In genomic region chr1:57102957-57103356, GRCh38 we compare ENCODE assay signal across 26 cellular contexts.
DNase-seq lines count a peak whose midpoint lies in the region; ATAC-seq, FAIRE-seq and TF ChIP-seq lines count a peak whose summit lies in the region.
"Had no signal": no experiment of that assay in that cellular context is flagged by ENCODE, and none has a peak within 500 bp of the region (broad histone marks: within the 10 kb centered on the region; RNA-seq: fewer than 3 reads in every experiment).

No MANE protein-coding gene starts in this region.

- WGBS in H9 (ENCODE audit: extremely low coverage, insufficient read length, low lambda C conversion rate) = no CpG with 5 or more reads among the region's 3 CpGs
- WGBS in H1 (ENCODE audit: extremely low coverage in 1 of 2, insufficient coverage in 1 of 2, insufficient read length in 1 of 2, insufficient replicate concordance in 2 of 2, low coverage in 1 of 2, low lambda C conversion rate in 2 of 2, missing lambda C conversion rate in 1 of 2), 2 experiments = 61% methylated on average over 3 of the region's 3 CpGs; no CpG with 5 or more reads in 1 of the 2 experiments
- 39 to 100% methylated on average over 1 to 3 of the region's 3 CpGs for WGBS in gastroesophageal sphincter (ENCODE audit: low coverage in 1 of 2), 2 donors

- FAIRE-seq in H1 (lab: Jason Lieb, UNC) = peak; percentile 81
- FAIRE-seq: GM12878 had no signal

- CTCF ChIA-PET in AG04450 (lab: Charles Lee) = no interaction called here
- CTCF ChIA-PET in H1 (lab: Charles Lee; ENCODE audit: partially characterized antibody) = interaction anchor here (0.7 to 1.3 kb wide), 2 partner anchors 9 to 85 kb away, joined by 3 read pairs; no protein-coding TSS in a partner anchor

- H3K14ac ChIP-seq in H9 (ENCODE audit: insufficient read depth, low read length) (peak overlapping the region; percentile 52; the same call in 1 of the 2 replicates), H1 (ENCODE audit: insufficient read length) (no peak overlapping the region)

- POLR2A ChIA-PET in AG04450 (lab: Yijun Ruan, JAX) = no interaction called here
- POLR2A ChIA-PET in H1 (lab: Charles Lee; ENCODE audit: partially characterized antibody) = interaction anchor here (0.5 kb wide), 1 partner anchor 436 kb away, joined by 3 read pairs; no protein-coding TSS in a partner anchor

- H2BK120ac ChIP-seq in H9 (ENCODE audit: low read depth, low read length, poor library complexity, severe bottlenecking) (no peak overlapping the region), H1 (replicated peaks; ENCODE audit: low read depth, low read length) (no peak overlapping the region)

- no peak overlapping the region for H3K18ac ChIP-seq in H9 (ENCODE audit: insufficient read length, low read depth, low read length)
- peak overlapping the region; percentile 55; the same call in 1 of the 2 replicates for H3K18ac ChIP-seq in H1 (ENCODE audit: extremely low read depth, low read length)

- TF ChIP-seq RAD21 in H1 (IDR thresholded peaks at IDR 0.05 in 1 of 2, conservative IDR thresholded peaks at IDR 0.05 in 1 of 2; ENCODE audit: low read depth in 2 of 2, low read length in 2 of 2) = no peak

- peaks cover 3% of the 10 kb centered on the region; the same call in 1 of the 2 replicates for H3K4me1 ChIP-seq in H9 (ENCODE audit: insufficient read depth, low read length)
- peaks cover 0 to 8% (median 3%) of the 10 kb centered on the region in 4 experiments; a peak in 6 of 7 replicates for H3K4me1 ChIP-seq in H1 (replicated peaks in 1 of 4; ENCODE audit: control insufficient read depth in 3 of 4, insufficient read depth in 4 of 4, low read length in 3 of 4)
- H3K4me1 ChIP-seq in iPS-20b (ENCODE audit: insufficient read depth, low read length) = peaks cover 30% of the 10 kb centered on the region
- H3K4me1 ChIP-seq in gastroesophageal sphincter = no peaks in the 10 kb centered on the region
- H3K4me1 ChIP-seq: BE2C had no signal

- peak overlapping the region; percentile 15 for H3K4me2 ChIP-seq in H9 (ENCODE audit: insufficient read depth, insufficient read length, low read length)
- peak overlapping the region; percentile 61 to 70 for H3K4me2 ChIP-seq in H1 (ENCODE audit: insufficient read depth in 1 of 2, low read depth in 2 of 2, low read length in 2 of 2)
- H3K4me2 ChIP-seq: SK-N-SH had no signal

- H3K36me3 Mint-ChIP-seq in H9 (ENCODE audit: insufficient read depth in 1 of 3, low read depth in 3 of 3) = no peaks in the 10 kb centered on the region
- H3K36me3 Mint-ChIP-seq: CD14-positive monocyte; CD8-positive, alpha-beta memory T cell had no signal

- H3K9ac ChIP-seq in H9 (ENCODE audit: extremely low read depth, insufficient read length, low read length) (no peak overlapping the region), H1 (replicated peaks in 1 of 4; ENCODE audit: extremely low read depth in 1 of 4, low read depth in 3 of 4, low read length in 3 of 4) (no peak overlapping the region), iPS-20b (ENCODE audit: low read depth, low read length) (no peak overlapping the region)
- H3K9ac ChIP-seq: GM23248, SK-N-SH had no signal

- ATAC-seq in HG03442 (IDR thresholded peaks at IDR 0.05; ENCODE audit: unreplicated experiment) (no peak), gastroesophageal sphincter (no peak)
- ATAC-seq: GM12878, Panc1 had no signal

- no peaks in the 10 kb centered on the region for H3K79me1 ChIP-seq in H9 (ENCODE audit: insufficient read depth, low read depth, low read length, poor library complexity, severe bottlenecking)
- H3K79me1 ChIP-seq in H1 (ENCODE audit: low read depth, low read length) = no peaks in the 10 kb centered on the region

- H3K27me3 ChIP-seq in AG04450 (ENCODE audit: control insufficient read depth, insufficient read depth, low read length) (no peaks in the 10 kb centered on the region), H9 (ENCODE audit: insufficient read depth, low read length) (no peaks in the 10 kb centered on the region; the same call in 1 of the 2 replicates), H1 (replicated peaks in 1 of 4; ENCODE audit: control insufficient read depth in 3 of 4, extremely low read depth in 1 of 4, insufficient read depth in 3 of 4, low read length in 3 of 4) (no peaks in the 10 kb centered on the region), iPS-20b (ENCODE audit: insufficient read depth, low read length) (no peaks in the 10 kb centered on the region), gastroesophageal sphincter (no peaks in the 10 kb centered on the region)
- H3K27me3 ChIP-seq: BE2C, MG63 had no signal

- H4K5ac ChIP-seq in H9 (ENCODE audit: insufficient read length, low read depth, low read length) = no peak overlapping the region
- H4K5ac ChIP-seq in H1 (ENCODE audit: insufficient read length, low read depth, low read length) = no peak overlapping the region

- no peak overlapping the region for H4K91ac ChIP-seq in H9 (ENCODE audit: insufficient read length, low read depth, low read length)
- H4K91ac ChIP-seq in H1 (replicated peaks; ENCODE audit: insufficient read length, low read length) = no peak overlapping the region

- no peak for TF ChIP-seq EP300 in H1 (IDR thresholded peaks at IDR 0.05; ENCODE audit: borderline replicate concordance in 1 of 2, low read depth in 2 of 2, low read length in 2 of 2)
- TF ChIP-seq EP300 in gastroesophageal sphincter (IDR thresholded peaks at IDR 0.05) = no peak

- H3K23me2 ChIP-seq in H9 (ENCODE audit: insufficient read length, low read depth, low read length, poor library complexity, severe bottlenecking) = no peaks in the 10 kb centered on the region
- H3K23me2 ChIP-seq in H1 (ENCODE audit: low read depth, low read length) = no peaks in the 10 kb centered on the region

- H4K20me1 ChIP-seq in H9 (ENCODE audit: control insufficient read depth, insufficient read depth, insufficient read length) (no peaks in the 10 kb centered on the region), H1 (replicated peaks in 1 of 2; ENCODE audit: control insufficient read depth in 1 of 2, insufficient read depth in 2 of 2, low read length in 2 of 2) (no peaks in the 10 kb centered on the region)

- H3K27ac ChIP-seq in AG04450 (ENCODE audit: low read depth, low read length) (peak overlapping the region; percentile 11), H9 (ENCODE audit: insufficient read length, low read depth, low read length) (no peak overlapping the region), H1 (ENCODE audit: low read depth, low read length) (no peak overlapping the region), iPS-20b (ENCODE audit: low read length) (no peak overlapping the region), gastroesophageal sphincter (no peak overlapping the region)
- H3K27ac ChIP-seq: GM23248 had no signal

- H3K23ac ChIP-seq in H9 (ENCODE audit: insufficient read length, low read depth, low read length) (no peak overlapping the region), H1 (ENCODE audit: insufficient read length) (no peak overlapping the region)

- H3K36me3 ChIP-seq in H1 (ENCODE audit: control insufficient read depth in 2 of 4, insufficient read depth in 4 of 4, low read length in 3 of 4) = no peaks in the 10 kb centered on the region
- H3K36me3 ChIP-seq in iPS-20b (ENCODE audit: insufficient read depth, low read depth, low read length) = no peaks in the 10 kb centered on the region
- H3K36me3 ChIP-seq in gastroesophageal sphincter = no peaks in the 10 kb centered on the region
- H3K36me3 ChIP-seq: BE2C, MG63 had no signal

- peaks cover 48 to 56% of the 10 kb centered on the region in 2 experiments for H3K4me1 Mint-ChIP-seq in H9
- H3K4me1 Mint-ChIP-seq: CD14-positive monocyte; CD8-positive, alpha-beta memory T cell had no signal

- H3K56ac ChIP-seq in H9 (ENCODE audit: insufficient read length, low read depth, low read length) (no peak overlapping the region), H1 (replicated peaks; ENCODE audit: insufficient read length, low read depth, low read length) (no peak overlapping the region)

- H3K27ac Mint-ChIP-seq in H9 = peak overlapping the region in 2 of 3 experiments; percentile 65 to 88; a peak in 4 of 7 replicates
- H3K27ac Mint-ChIP-seq: CD14-positive monocyte; CD8-positive, alpha-beta memory T cell had no signal

- no peak for TF ChIP-seq POLR2A in H1 (IDR thresholded peaks at IDR 0.05; ENCODE audit: control extremely low read depth in 1 of 2, low read depth in 2 of 2, low read length in 2 of 2)
- TF ChIP-seq POLR2A in gastroesophageal sphincter (IDR thresholded peaks at IDR 0.05) = no peak

- no peaks in the 10 kb centered on the region for H3K9me3 ChIP-seq in AG04450 (ENCODE audit: control insufficient read depth, insufficient read depth, low read length)
- no peaks in the 10 kb centered on the region for H3K9me3 ChIP-seq in H9 (ENCODE audit: control insufficient read depth, low read depth, low read length)
- H3K9me3 ChIP-seq in H1 (ENCODE audit: insufficient read depth in 2 of 2, low read depth in 1 of 2, low read length in 1 of 2) = no peaks in the 10 kb centered on the region
- no peaks in the 10 kb centered on the region for H3K9me3 ChIP-seq in iPS-20b (ENCODE audit: insufficient read depth, low read depth, low read length)
- H3K9me3 ChIP-seq in gastroesophageal sphincter = no peaks in the 10 kb centered on the region
- H3K9me3 ChIP-seq: BE2C, MG63, SK-N-SH had no signal

- H3K79me2 ChIP-seq in H9 (ENCODE audit: insufficient read depth, low read length) (no peaks in the 10 kb centered on the region), H1 (ENCODE audit: control insufficient read depth in 1 of 2, insufficient read depth in 2 of 2, low read length in 2 of 2) (no peaks in the 10 kb centered on the region)

- H2AK5ac ChIP-seq in H9 (ENCODE audit: insufficient read length, low read length) (no peak overlapping the region), H1 (ENCODE audit: low read depth, low read length) (no peak overlapping the region)

- H4K8ac ChIP-seq in H9 (replicated peaks; ENCODE audit: insufficient read length, low read depth, low read length) = no peak overlapping the region
- no peak overlapping the region for H4K8ac ChIP-seq in H1 (ENCODE audit: extremely low read depth, insufficient read depth, low read length)

- no peak overlapping the region for H2BK20ac ChIP-seq in H9 (ENCODE audit: low read depth, low read length, poor library complexity, severe bottlenecking)
- H2BK20ac ChIP-seq in H1 (ENCODE audit: low read length) = no peak overlapping the region

- H3K4me3 Mint-ChIP-seq in H9 = peak overlapping the region in 1 of 2 experiments; percentile 28; a peak in 1 of 5 replicates
- H3K4me3 Mint-ChIP-seq: CD14-positive monocyte; CD8-positive, alpha-beta memory T cell had no signal

- H3K9me3 Mint-ChIP-seq in H9 = no peaks in the 10 kb centered on the region

- no peak overlapping the region for H3K4me3 ChIP-seq in AG04450 (ENCODE audit: low read depth, low read length)
- H3K4me3 ChIP-seq in H1 (ENCODE audit: extremely low read depth in 1 of 4, insufficient read depth in 2 of 4, low read depth in 3 of 4, low read length in 4 of 4) = peak overlapping the region in 2 of 4 experiments; percentile 11 to 36; a peak in 3 of 8 replicates
- H3K4me3 ChIP-seq in iPS-20b (ENCODE audit: low read length) = peak overlapping the region; percentile 34; the same call in 1 of the 2 replicates
- H3K4me3 ChIP-seq in gastroesophageal sphincter = no peak overlapping the region
- H3K4me3 ChIP-seq: GM12878, GM23248, MG63 had no signal

- H2BK15ac ChIP-seq in H9 (ENCODE audit: low read depth, low read length) (no peak overlapping the region), H1 (ENCODE audit: low read length) (no peak overlapping the region)

- H2AFZ ChIP-seq in H9 (ENCODE audit: low read length) (no peak overlapping the region), H1 (ENCODE audit: low read length) (no peak overlapping the region)
- H2AFZ ChIP-seq: GM23248 had no signal

- H3T11ph ChIP-seq in H9 (ENCODE audit: low read length) = no peak overlapping the region

- TF ChIP-seq CTCF in AG04450 (IDR thresholded peaks at IDR 0.05; ENCODE audit: low read depth, low read length) (no peak), H9 (conservative IDR thresholded peaks at IDR 0.05) (no peak), H1 (IDR thresholded peaks at IDR 0.05; ENCODE audit: control extremely low read depth in 1 of 3, insufficient read depth in 1 of 3, low read depth in 1 of 3, low read length in 3 of 3) (no peak), gastroesophageal sphincter (IDR thresholded peaks at IDR 0.05) (no peak)

- no peak overlapping the region for H2BK12ac ChIP-seq in H9 (ENCODE audit: insufficient read length, low read depth, low read length)
- H2BK12ac ChIP-seq in H1 (ENCODE audit: low read depth, low read length) = no peak overlapping the region

- H3K27me3 Mint-ChIP-seq in H9 (ENCODE audit: low read depth) = peaks cover 2% of the 10 kb centered on the region; the same call in 1 of the 2 replicates
- H3K27me3 Mint-ChIP-seq: CD8-positive, alpha-beta memory T cell had no signal

- H3K4ac ChIP-seq in H9 (ENCODE audit: low read depth, low read length) (no peak overlapping the region), H1 (replicated peaks; ENCODE audit: insufficient read length, low read depth, low read length) (no peak overlapping the region)

- no peak for DNase-seq in AG04450 (ENCODE audit: low read depth, low spot score)
- DNase-seq in H9 = no peak
- DNase-seq in H1 (ENCODE audit: low read depth in 1 of 2, low spot score in 2 of 2) = no peak
- no peak for DNase-seq in NCI-H446 treated with DMSO at 0.1 percent for 48 hours (lab: John Stamatoyannopoulos, UW)
- DNase-seq in NCI-H128 (lab: John Stamatoyannopoulos, UW; ENCODE audit: unreplicated experiment) = no peak
- DNase-seq: BE2C; CD8-positive, alpha-beta memory T cell; DMS 273 treated with DMSO at 0.1 percent for 48 hours; DMS79; EL; GDM1; HCEC 1CT; KBM-7; MG63; NCI-H1105 treated with DMSO at 0.1 percent for 48 hours; NCI-H2029; NCI-H510A; NCI-H69; SK-N-SH had no signal

- H2BK5ac ChIP-seq in H9 (ENCODE audit: insufficient read length, low read length) = no peak overlapping the region
- H2BK5ac ChIP-seq in H1 (ENCODE audit: low read depth, low read length) = no peak overlapping the region
